In genomic region chr17:73165616-73166404, GRCh38 we compare ENCODE assay signal across 1 cellular context.
A peak's percentile ranks its signal among the peaks of the same experiment; 100 is the strongest.
TF ChIP-seq lines count a peak whose summit lies in the region.

No MANE protein-coding gene starts in this region.

TF ChIP-seq in HEK293, 187 proteins besides CTCF, POLR2A, EP300 and RAD21 (continued from another document):
- TF ChIP-seq ZSCAN23 (tag by site-specific recombination; IDR thresholded peaks at IDR 0.05) (no peak), MYNN (tag by site-specific recombination; IDR thresholded peaks at IDR 0.05; ENCODE audit: borderline replicate concordance) (no peak), ZNF514 (tag by site-specific recombination; IDR thresholded peaks at IDR 0.05) (no peak), ATF2 (tag by site-specific recombination; IDR thresholded peaks at IDR 0.05; ENCODE audit: low read depth) (no peak), ZNF223 (tag by site-specific recombination; IDR thresholded peaks at IDR 0.05) (no peak), ZNF394 (tag by site-specific recombination; IDR thresholded peaks at IDR 0.05; ENCODE audit: borderline replicate concordance) (no peak), KLF17 (tag by site-specific recombination; IDR thresholded peaks at IDR 0.05) (no peak), ZFHX2 (tag by site-specific recombination; conservative IDR thresholded peaks at IDR 0.05) (no peak), GLIS1 (tag by site-specific recombination; IDR thresholded peaks at IDR 0.05) (peak; percentile 76), KLF16 (tag by site-specific recombination; IDR thresholded peaks at IDR 0.05) (no peak), ZNF626 (tag by site-specific recombination; IDR thresholded peaks at IDR 0.05) (no peak), ZBTB8A (tag by site-specific recombination; IDR thresholded peaks at IDR 0.05) (0 out of 2 replicates have a peak, but pooled peaks have one; percentile 12), ZBTB6 (tag by site-specific recombination; IDR thresholded peaks at IDR 0.05) (no peak), ZNF175 (tag by site-specific recombination; IDR thresholded peaks at IDR 0.05) (no peak), KLF10 (tag by site-specific recombination; IDR thresholded peaks at IDR 0.05) (no peak), KLF7 (tag by site-specific recombination; IDR thresholded peaks at IDR 0.05; ENCODE audit: borderline replicate concordance) (no peak), ZSCAN5A (tag by site-specific recombination; IDR thresholded peaks at IDR 0.05) (no peak), ZBTB1 (tag by site-specific recombination; IDR thresholded peaks at IDR 0.05) (no peak), ZNF561 (tag by site-specific recombination; IDR thresholded peaks at IDR 0.05; ENCODE audit: borderline replicate concordance) (no peak), ZBTB21 (tag by site-specific recombination; IDR thresholded peaks at IDR 0.05) (no peak)
